ENCODE assay signal across 26 cellular contexts in genomic region chr13:39864221-39864620, GRCh38.
"Had no signal": no experiment of that assay in that cellular context is flagged by ENCODE, and none has a peak within 500 bp of the region (broad histone marks: within the 10 kb centered on the region; RNA-seq: fewer than 3 reads in every experiment).

No MANE protein-coding gene starts in this region.

- ATAC-seq: esophagus mucosa, gastrocnemius medialis, heart right ventricle, left colon, left lobe of liver, lower lobe of right lung, mucosa of descending colon had no signal

- DNase-seq: colonic mucosa; cortex of kidney; dorsolateral prefrontal cortex; effector CD4-positive, alpha-beta T cell; effector memory CD4-positive, alpha-beta T cell; erythroblast; esophagus squamous epithelium; foreskin fibroblast; foreskin melanocyte; gastrocnemius medialis; glutamatergic neuron; head of caudate nucleus; heart right ventricle; hippocampal formation; immature natural killer cell; islet precursor cell; kidney; kidney glomerular epithelial cell; left colon; left ventricle myocardium inferior; lower lobe of right lung; mesenchymal stem cell; mucosa of descending colon; naive B cell had no signal

- FAIRE-seq: kidney had no signal
